8 cellular contexts compared by ENCODE assay signal in genomic region chr5:173890195-173890951, GRCh38. TPM values are rescaled to one million over a fixed set of nuclear protein-coding genes. Genes with fewer than 3 reads are reported as not detected.
DNase-seq lines count a peak whose midpoint lies in the region; ATAC-seq, FAIRE-seq and TF ChIP-seq lines count a peak whose summit lies in the region.

No MANE protein-coding gene starts in this region.

- H3K27ac Mint-ChIP-seq in effector memory CD8-positive, alpha-beta T cell: peak overlapping the region in 1 of 2 donors; percentile 51

- H3K36me3 Mint-ChIP-seq in effector memory CD8-positive, alpha-beta T cell (ENCODE audit: insufficient read depth): peaks cover 19% of the 10 kb centered on the region

- no peaks in the 10 kb centered on the region for H3K9me3 ChIP-seq in muscle layer of duodenum (ENCODE audit: control insufficient read depth in 1 of 2, low read length in 2 of 2)

- peak overlapping the region; percentile 61 to 90 for H3K4me3 ChIP-seq in muscle layer of duodenum (ENCODE audit: low read depth in 1 of 2, low read length in 2 of 2)

- peak overlapping the region; percentile 85 to 99 for H3K4me3 Mint-ChIP-seq in effector memory CD8-positive, alpha-beta T cell

- ATAC-seq in effector memory CD8-positive, alpha-beta T cell (replicated peaks): no peak
- ATAC-seq in GM19395 (IDR thresholded peaks at IDR 0.05; ENCODE audit: unreplicated experiment): no peak

- H3K27me3 ChIP-seq in muscle layer of duodenum (ENCODE audit: low read depth, low read length): no peaks in the 10 kb centered on the region

- H3K4me1 ChIP-seq in muscle layer of duodenum (ENCODE audit: control insufficient read depth in 1 of 2, insufficient read depth in 2 of 2, low read length in 2 of 2): peaks cover 1 to 26% of the 10 kb centered on the region in 2 donors

- CTCF ChIA-PET in RWPE1 (lab: Yijun Ruan, JAX): interaction anchor here (0.6 to 1.3 kb wide), 6 partner anchors 35 to 931 kb away, joined by 3 to 7 read pairs (median 4); partner anchors contain the start of gene RPL26L1

- no peak for TF ChIP-seq CTCF in RWPE1 (conservative IDR thresholded peaks at IDR 0.05; ENCODE audit: low read depth)

- DNase-seq in SHP77 (lab: John Stamatoyannopoulos, UW) (peak; percentile 37 to 67), SHP77 treated with DMSO at 0.1 percent for 48 hours (lab: John Stamatoyannopoulos, UW) (no peak), RWPE1 (ENCODE audit: low spot score) (no peak), frontal cortex (ENCODE audit: low spot score in 2 of 2) (no peak), GM19239 (ENCODE audit: insufficient read length, low spot score) (no peak)
- no peak for DNase-seq in effector memory CD8-positive, alpha-beta T cell

- POLR2A ChIA-PET in RWPE1 (lab: Yijun Ruan, JAX; ENCODE audit: low non-redundant PET): interaction anchor here (0.6 kb wide), 1 partner anchor 72 kb away, joined by 3 read pairs; no protein-coding TSS in a partner anchor

- peaks cover 47 to 59% of the 10 kb centered on the region in 2 donors for H3K4me1 Mint-ChIP-seq in effector memory CD8-positive, alpha-beta T cell (ENCODE audit: low read depth in 2 of 2)

- H3K27ac ChIP-seq in RWPE1 (peak overlapping the region; percentile 20), muscle layer of duodenum (ENCODE audit: low read length) (peak overlapping the region; percentile 82)

- FAIRE-seq in frontal cortex (lab: Jason Lieb, UNC) (no peak), GM19239 (lab: Jason Lieb, UNC) (no peak)

- H3K27me3 Mint-ChIP-seq in effector memory CD8-positive, alpha-beta T cell: no peaks in the 10 kb centered on the region

- no peaks in the 10 kb centered on the region for H3K9me3 Mint-ChIP-seq in effector memory CD8-positive, alpha-beta T cell

- H3K36me3 ChIP-seq in muscle layer of duodenum (ENCODE audit: control insufficient read depth in 1 of 2, insufficient read depth in 2 of 2, low read length in 2 of 2): no peaks in the 10 kb centered on the region

RNA-seq across cellular contexts. Expression of gene CPEB4, which starts 2.2 kb away (rescaled TPM):
- total RNA-seq in frontal cortex: 76.2 TPM

Comparison
In these comparisons a context has a peak if more than half of its experiments do, and no peak if none do; other contexts are left out.
1. DNase-seq: peak in SHP77 (2 of 2); none in SHP77 treated with DMSO at 0.1 percent for 48 hours (single experiment), RWPE1 (single experiment), effector memory CD8-positive, alpha-beta T cell (0 of 3), frontal cortex (0 of 2) and GM19239 (single experiment).